ENCODE assay signal across 8 cellular contexts in the genomic region with DNA sequence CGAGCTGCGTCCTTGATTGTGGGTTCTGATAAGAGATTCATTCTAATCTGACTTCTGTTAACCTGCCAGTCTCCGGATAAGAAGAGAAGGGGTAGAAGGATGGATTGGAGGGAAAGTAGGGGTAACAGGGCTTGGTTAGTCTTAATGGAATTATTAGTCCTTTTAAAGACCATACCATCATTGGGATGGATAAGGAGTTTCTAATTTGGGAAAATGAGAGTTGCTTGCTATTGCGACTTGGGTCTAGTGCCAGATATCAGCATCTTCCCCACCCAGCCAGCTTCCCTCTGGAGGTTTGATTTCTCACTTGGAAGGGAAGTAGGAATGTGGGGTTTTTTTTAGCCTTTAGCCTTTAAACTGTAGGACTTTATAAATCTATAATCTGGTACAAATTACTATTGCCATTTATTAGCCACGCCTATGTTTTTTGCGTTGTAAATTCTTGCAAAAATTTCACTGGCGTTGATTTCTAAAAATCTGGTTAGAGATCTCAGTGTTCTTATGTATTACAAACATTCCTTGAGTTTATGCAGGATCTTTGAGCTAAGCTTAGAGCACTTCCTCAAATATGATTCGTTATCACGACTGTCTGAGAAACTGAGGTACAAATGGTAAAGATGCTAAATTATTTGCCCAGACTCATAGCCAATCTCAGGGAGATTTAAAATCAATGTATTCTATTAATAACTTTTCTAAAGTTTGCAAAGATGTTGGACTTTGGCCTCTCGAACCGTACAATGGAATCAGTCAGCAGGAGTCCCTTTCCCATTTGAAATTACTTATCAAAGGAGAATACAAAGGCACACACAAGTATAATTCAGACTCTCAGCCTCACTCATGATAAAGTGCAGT. TPM values are rescaled to one million over a fixed set of nuclear protein-coding genes. Genes with fewer than 3 reads are reported as not detected.
DNase-seq lines count a peak whose midpoint lies in the region; ATAC-seq, FAIRE-seq and TF ChIP-seq lines count a peak whose summit lies in the region.

No MANE protein-coding gene starts in this region.

- H3K4me3 ChIP-seq in GM12864 (ENCODE audit: low read depth, low read length) (peak overlapping the region; percentile 96), SK-N-MC (peak overlapping the region; percentile 89), sigmoid colon (peak overlapping the region; percentile 78 to 97 (median 94))

- peaks cover 0 to 59% (median 39%) of the 10 kb centered on the region in 4 donors for H3K4me1 ChIP-seq in sigmoid colon

- TF ChIP-seq EP300 in sigmoid colon (IDR thresholded peaks at IDR 0.05), result no peak

- FAIRE-seq in GM19239 (lab: Jason Lieb, UNC), result no peak

- no peaks in the 10 kb centered on the region for H3K27me3 ChIP-seq in sigmoid colon

- intact Hi-C loops in sigmoid colon (cut with DNase I), result loop anchor here (5.0 to 10.0 kb wide), 3 partner anchors 55 to 932 kb away; a partner anchor contains a TSS

- H3K9me3 ChIP-seq in SK-N-MC (ENCODE audit: low read depth, low read length), result no peaks in the 10 kb centered on the region
- no peaks in the 10 kb centered on the region for H3K9me3 ChIP-seq in sigmoid colon

- no peak for ATAC-seq in GM18505 (IDR thresholded peaks at IDR 0.05; ENCODE audit: unreplicated experiment)

- peak overlapping the region; percentile 86 for H3K9ac ChIP-seq in SK-N-MC (ENCODE audit: insufficient read length)

- 0 out of 2 replicates have a peak overlapping the region, but pooled peaks have one; percentile 43 for H3K27ac ChIP-seq in SK-N-MC
- peak overlapping the region; percentile 93 to 99 (median 98) for H3K27ac ChIP-seq in sigmoid colon

- TF ChIP-seq POLR2A in sigmoid colon (IDR thresholded peaks at IDR 0.05), result no peak
- TF ChIP-seq POLR2A in GM18505 (IDR thresholded peaks at IDR 0.05; ENCODE audit: borderline replicate concordance, extremely low read depth, insufficient read depth, insufficient read length), result no peak

- 6 to 25% methylated on average over 11 of the region's 11 CpGs for WGBS in sigmoid colon, 2 donors

- no peak for DNase-seq in GM12864 (ENCODE audit: low read depth)
- DNase-seq in SK-N-MC (ENCODE audit: low read depth, low spot score), result no peak
- DNase-seq in fibroblast of peridontal ligament (ENCODE audit: extremely low read depth), result peak; percentile 39
- DNase-seq in sigmoid colon, result no peak
- DNase-seq in GM19239 (ENCODE audit: insufficient read length, low spot score), result no peak
- DNase-seq in GM19238 (ENCODE audit: insufficient read length, low spot score), result no peak
- DNase-seq in stimulated activated naive CD4-positive, alpha-beta T cell (lab: John Stamatoyannopoulos, UW), result no peak

- TF ChIP-seq CTCF in GM12864 (IDR thresholded peaks at IDR 0.05; ENCODE audit: low read depth, low read length, missing control alignments), result no peak
- TF ChIP-seq CTCF in sigmoid colon (IDR thresholded peaks at IDR 0.05), result no peak

- no peaks in the 10 kb centered on the region for H3K36me3 ChIP-seq in SK-N-MC (ENCODE audit: insufficient read depth, low read length)
- no peaks in the 10 kb centered on the region for H3K36me3 ChIP-seq in sigmoid colon

RNA-seq across cellular contexts. Expression of a gene that starts 1.3 kb away (rescaled TPM):
- total RNA-seq in sigmoid colon, result 10 to 100 TPM; 36.3 to 51.0 (median 48.3) TPM
- 10 to 100 TPM in 1 of 3 donors, 1 to 10 TPM in 2; 7.4 to 14.8 (median 7.8) TPM for polyA plus RNA-seq in sigmoid colon

RNA-seq across cellular contexts. Expression of a gene that starts 54.8 kb away (rescaled TPM):
- total RNA-seq in sigmoid colon, result 10 to 100 TPM; 38.8 to 53.5 (median 39.9) TPM
- polyA plus RNA-seq in sigmoid colon, result 10 to 100 TPM in 2 of 3 donors, 1 to 10 TPM in 1; 8.3 to 37.1 (median 12.0) TPM
